ENCODE assay signal across 8 cellular contexts in the genomic region with DNA sequence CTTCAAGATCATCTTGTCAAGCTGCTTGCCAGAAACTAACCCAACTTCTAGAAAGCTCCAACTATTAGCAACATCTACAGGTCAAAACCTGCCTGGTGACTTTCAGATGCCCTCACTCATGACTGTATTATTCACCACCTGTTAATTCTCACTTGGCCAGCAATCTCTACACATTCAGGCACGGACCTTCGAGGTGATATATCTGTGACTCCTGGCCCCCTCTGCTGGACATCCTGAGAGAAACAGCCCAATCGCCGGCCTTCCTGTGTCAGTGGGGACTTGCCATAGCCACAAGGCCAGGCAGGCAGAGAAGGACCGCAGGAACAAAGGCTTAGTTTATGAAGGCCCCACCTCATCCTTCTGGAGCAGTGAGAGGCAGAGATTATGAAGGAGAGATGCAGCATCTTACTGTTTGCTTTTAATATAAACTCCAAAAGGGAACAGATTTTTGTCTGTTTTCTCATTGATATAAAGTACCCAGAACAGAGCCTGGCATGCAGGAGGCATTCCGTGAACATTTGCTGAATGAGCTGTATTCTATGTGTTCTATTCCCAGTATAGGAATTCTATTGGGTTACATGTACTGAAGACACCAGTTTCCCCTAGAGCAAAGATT. TPM values are rescaled to one million over a fixed set of nuclear protein-coding genes. Genes with fewer than 3 reads are reported as not detected.
DNase-seq lines count a peak whose midpoint lies in the region; ATAC-seq and TF ChIP-seq lines count a peak whose summit lies in the region.

No MANE protein-coding gene starts in this region.

- ATAC-seq in GM18519 (IDR thresholded peaks at IDR 0.05; ENCODE audit: low FRiP score, unreplicated experiment) (peak; percentile 71), heart left ventricle (peak in 3 of 4 donors; percentile 38 to 67 (median 56))

- intact Hi-C loops in heart left ventricle (cut with DNase I): loop anchor here in 6 of 10 donors (1.0 to 10.0 kb wide), 7 partner anchors 36 to 1236 kb away; no protein-coding TSS in a partner anchor
- intact Hi-C loops in posterior vena cava (cut with DNase I): loop anchor here in 1 of 2 donors (10.0 kb wide), 1 partner anchor 49 kb away; no protein-coding TSS in a partner anchor

- DNase-seq in AG08395 (ENCODE audit: low spot score) (peak; percentile 86), LHCN-M2 (ENCODE audit: low read depth) (peak; percentile 78), RWPE1 (ENCODE audit: low spot score) (peak; percentile 89), amniotic stem cell (lab: John Stamatoyannopoulos, UW) (peak; percentile 76), heart left ventricle (peak; percentile 46 to 72 (median 60)), posterior vena cava (ENCODE audit: low spot score) (peak; percentile 83)
- no peak for DNase-seq in activated CD4-positive, CD25-positive, alpha-beta regulatory T cell treated with anti-CD3 and anti-CD28 coated beads, Interleukin-2, amount 50 U/mL, for 72 hours

- peaks cover 0 to 77% (median 65%) of the 10 kb centered on the region in 9 donors for H3K36me3 ChIP-seq in heart left ventricle

- no peaks in the 10 kb centered on the region for H3K9me3 ChIP-seq in heart left ventricle

- H3K27ac ChIP-seq in RWPE1 (no peak overlapping the region), heart left ventricle (no peak overlapping the region)

- WGBS in heart left ventricle, 4 donors: 24 to 27% (median 27%) methylated on average over 6 of the region's 6 CpGs

- H3K27me3 ChIP-seq in heart left ventricle: no peaks in the 10 kb centered on the region

- H3K4me1 ChIP-seq in heart left ventricle: peaks cover 0 to 10% (median 0%) of the 10 kb centered on the region in 12 donors

- H3K4me3 ChIP-seq in heart left ventricle: no peak overlapping the region

- CTCF ChIA-PET in RWPE1 (lab: Yijun Ruan, JAX): interaction anchor here (0.6 to 0.9 kb wide), 5 partner anchors 36 to 1233 kb away, joined by 3 to 6 read pairs (median 4); no protein-coding TSS in a partner anchor

- TF ChIP-seq POLR2A in heart left ventricle (IDR thresholded peaks at IDR 0.05): no peak

- peak; percentile 88 for TF ChIP-seq CTCF in RWPE1 (conservative IDR thresholded peaks at IDR 0.05; ENCODE audit: low read depth)
- peak; percentile 35 to 72 (median 64) for TF ChIP-seq CTCF in heart left ventricle (IDR thresholded peaks at IDR 0.05)

- POLR2A ChIA-PET in RWPE1 (lab: Yijun Ruan, JAX; ENCODE audit: low non-redundant PET): no interaction called here

RNA-seq across cellular contexts. Expression of a gene that starts 24.4 kb away (rescaled TPM):
- total RNA-seq in LHCN-M2 (2014; rRNA removed) (0.23 TPM in 1 of 2 replicates, not detected in the other), heart left ventricle (under 1 TPM in 2 of 9 donors, not detected in 7; 0.07 to 0.10 TPM), posterior vena cava (1 to 10 TPM in 1 of 2 donors, under 1 TPM in 1; 0.38 to 1.4 TPM)
- 0.04 TPM for polyA plus RNA-seq in LHCN-M2 (2012)
- under 1 TPM in 1 of 2 donors, not detected in 1; 0.04 TPM for polyA plus RNA-seq in heart left ventricle
